In genomic region chr11:95647805-95648379, GRCh38 we compare ENCODE assay signal across 22 cellular contexts.
DNase-seq lines count a peak whose midpoint lies in the region; ATAC-seq, FAIRE-seq and TF ChIP-seq lines count a peak whose summit lies in the region.
"Had no signal": no experiment of that assay in that cellular context is flagged by ENCODE, and none has a peak within 500 bp of the region (broad histone marks: within the 10 kb centered on the region; RNA-seq: fewer than 3 reads in every experiment).

No MANE protein-coding gene starts in this region.

- TF ChIP-seq EP300 in HepG2 (IDR thresholded peaks at IDR 0.05; ENCODE audit: low read depth in 2 of 2, low read length in 2 of 2) (no peak), HepG2 (CRISPR knock-in tag; IDR thresholded peaks at IDR 0.05; ENCODE audit: borderline replicate concordance) (no peak)

- no peak for TF ChIP-seq POLR2A in HepG2 (IDR thresholded peaks at IDR 0.05; ENCODE audit: insufficient read depth in 1 of 2, low read depth in 2 of 2, low read length in 2 of 2)

- H4K20me1 ChIP-seq in HepG2 (ENCODE audit: insufficient read depth, low read length), result no peaks in the 10 kb centered on the region

- TF ChIP-seq CTCF in liver (IDR thresholded peaks at IDR 0.05; ENCODE audit: low read depth, low read length, missing input control), result no peak
- TF ChIP-seq CTCF in HepG2 (CRISPR knock-in tag; IDR thresholded peaks at IDR 0.05), result no peak
- TF ChIP-seq CTCF in left lung (IDR thresholded peaks at IDR 0.05), result no peak
- TF ChIP-seq CTCF in GM13977 (IDR thresholded peaks at IDR 0.05; ENCODE audit: extremely low read depth, insufficient read depth, missing control alignments), result no peak

- no peak overlapping the region for H3K9ac ChIP-seq in liver (ENCODE audit: low read depth in 1 of 2, low read length in 2 of 2)
- no peak overlapping the region for H3K9ac ChIP-seq in HepG2 (ENCODE audit: insufficient read depth, low read depth, low read length)

- no peaks in the 10 kb centered on the region for H3K36me3 ChIP-seq in liver (ENCODE audit: control insufficient read depth in 4 of 4, insufficient read depth in 3 of 4, low read depth in 1 of 4, low read length in 3 of 4)
- H3K36me3 ChIP-seq in HepG2 (replicated peaks in 1 of 2; ENCODE audit: control insufficient read depth in 1 of 2, insufficient read depth in 2 of 2, low read length in 2 of 2), result no peaks in the 10 kb centered on the region
- no peaks in the 10 kb centered on the region for H3K36me3 ChIP-seq in left lung
- H3K36me3 ChIP-seq: adrenal gland, MG63 had no signal

- intact Hi-C loops in HepG2 (cut with micrococcal nuclease; ENCODE audit: unreplicated experiment) (no loop called here), left lung (cut with DNase I) (no loop called here)

- ATAC-seq in HepG2 (no peak), left lung (peak; percentile 40), GM19467 (IDR thresholded peaks at IDR 0.05; ENCODE audit: unreplicated experiment) (no peak), GM21526 (IDR thresholded peaks at IDR 0.05; ENCODE audit: low FRiP score, unreplicated experiment) (no peak)

- CTCF ChIA-PET in HepG2 (lab: Yijun Ruan, JAX; ENCODE audit: low intra/inter-chr PET ratio, low total read pairs), result no interaction called here

- H3K27ac ChIP-seq in liver (ENCODE audit: low read depth in 1 of 2, low read length in 2 of 2) (no peak overlapping the region), HepG2 (ENCODE audit: extremely low read length, insufficient read depth, low read length) (no peak overlapping the region), left lung (peak overlapping the region in 1 of 2 donors; percentile 9)
- H3K27ac ChIP-seq: adrenal gland, SK-N-MC had no signal

- WGBS in liver, result 57% methylated on average over 3 of the region's 3 CpGs
- WGBS in HepG2 (ENCODE audit: low lambda C conversion rate), result 12% methylated on average over 3 of the region's 3 CpGs

- DNase-seq in HepG2 (ENCODE audit: low spot score) (no peak), left lung (no peak), retina (peak; percentile 30), NCI-H345 (lab: John Stamatoyannopoulos, UW) (no peak), GM13977 (ENCODE audit: low spot score) (no peak)
- DNase-seq: activated T-cell treated with anti-CD3 and anti-CD28 coated beads, Interleukin-2, amount 50 U/mL, for 48 hours; adrenal gland; HCEC 1CT; MG63; NCI-H2029; NCI-H524 treated with DMSO at 0.1 percent for 48 hours; stimulated activated CD4-positive, alpha-beta T cell treated with anti-CD3 and anti-CD28 coated beads, Interleukin-2, amount 100 ng/mL, for 48 hours; stimulated activated CD8-positive, alpha-beta memory T cell treated with anti-CD3 and anti-CD28 coated beads, Interleukin-4, amount 100 ng/mL, for 48 hours had no signal

- no peak overlapping the region for H3K4me2 ChIP-seq in HepG2 (ENCODE audit: low read depth, low read length)

- H3K4me3 ChIP-seq in liver (ENCODE audit: low read depth in 1 of 3, low read length in 3 of 3), result no peak overlapping the region
- H3K4me3 ChIP-seq in HepG2 (replicated peaks in 1 of 3; ENCODE audit: insufficient read depth in 1 of 3, low read depth in 2 of 3, low read length in 3 of 3), result no peak overlapping the region
- no peak overlapping the region for H3K4me3 ChIP-seq in left lung
- H3K4me3 ChIP-seq: adrenal gland, MG63, SK-N-MC had no signal

- TF ChIP-seq RAD21 in liver (IDR thresholded peaks at IDR 0.05), result no peak
- no peak for TF ChIP-seq RAD21 in HepG2 (CRISPR knock-in tag; IDR thresholded peaks at IDR 0.05)

- no peak overlapping the region for H2AFZ ChIP-seq in HepG2 (ENCODE audit: low read length)

- no TSS peak for BruUV-seq in HepG2 (replicated peaks; lab: Mats Ljungman, UMichigan)

- no peaks in the 10 kb centered on the region for H3K79me2 ChIP-seq in HepG2 (ENCODE audit: insufficient read depth, low read length)

- H3K9me3 ChIP-seq in liver (ENCODE audit: control insufficient read depth in 4 of 4, low read length in 3 of 4) (no peaks in the 10 kb centered on the region), HepG2 (ENCODE audit: low read length) (no peaks in the 10 kb centered on the region), left lung (no peaks in the 10 kb centered on the region)
- H3K9me3 ChIP-seq: adrenal gland, MG63 had no signal

- H3K4me1 ChIP-seq in liver (ENCODE audit: control insufficient read depth in 4 of 4, insufficient read depth in 4 of 4, low read length in 3 of 4), result peaks cover 0 to 32% (median 27%) of the 10 kb centered on the region in 4 donors
- no peaks in the 10 kb centered on the region for H3K4me1 ChIP-seq in HepG2 (ENCODE audit: insufficient read depth, low read length)
- H3K4me1 ChIP-seq in left lung, result no peaks in the 10 kb centered on the region
- H3K4me1 ChIP-seq: adrenal gland had no signal

- no peak for FAIRE-seq in HepG2 (lab: Jason Lieb, UNC)
- FAIRE-seq: endothelial cell of umbilical vein, G401.6, GM12891, keratinocyte, TTC549 had no signal

- H3K27me3 ChIP-seq in liver (ENCODE audit: control insufficient read depth in 4 of 4, insufficient read depth in 4 of 4, low read length in 3 of 4) (no peaks in the 10 kb centered on the region), HepG2 (ENCODE audit: control insufficient read depth in 1 of 2, insufficient read depth in 2 of 2, low read length in 2 of 2) (no peaks in the 10 kb centered on the region; a peak in 1 of 5 replicates), left lung (no peaks in the 10 kb centered on the region)
- H3K27me3 ChIP-seq: adrenal gland, MG63 had no signal

- POLR2A ChIA-PET in HepG2 (lab: Yijun Ruan, JAX), result no interaction called here

- in situ Hi-C loops in HepG2 (cut with HindIII; ENCODE audit: extremely low pct_ligation_motif_present, low pct_unique_long_range_greater_than_20kb) (no loop called here), GM13977 (cut with MboI; ENCODE audit: low pct_unique_long_range_greater_than_20kb, low sequenced_read_pairs, unreplicated experiment) (no loop called here)

TF ChIP-seq in liver, 16 proteins besides CTCF, POLR2A, EP300 and RAD21:
- TF ChIP-seq JUND (IDR thresholded peaks at IDR 0.05) (no peak), REST (IDR thresholded peaks at IDR 0.05) (no peak), NR2F2 (IDR thresholded peaks at IDR 0.05) (no peak), YY1 (IDR thresholded peaks at IDR 0.05) (peak; percentile 62)

TF ChIP-seq in HepG2, 621 proteins besides CTCF, POLR2A, EP300 and RAD21:
- TF ChIP-seq NBN (conservative IDR thresholded peaks at IDR 0.05) (no peak), ZNF468 (CRISPR knock-in tag; IDR thresholded peaks at IDR 0.05) (no peak), ZBTB3 (CRISPR knock-in tag; IDR thresholded peaks at IDR 0.05; ENCODE audit: borderline replicate concordance, low read depth) (no peak), ZNF629 (CRISPR knock-in tag; conservative IDR thresholded peaks at IDR 0.05) (no peak), BRD4 (CRISPR knock-in tag; IDR thresholded peaks at IDR 0.05) (no peak), ARID3A (IDR thresholded peaks at IDR 0.05; ENCODE audit: low read depth, low read length) (no peak), ZNF510 (CRISPR knock-in tag; IDR thresholded peaks at IDR 0.05; ENCODE audit: low read depth) (no peak), ZNF143 (CRISPR knock-in tag; IDR thresholded peaks at IDR 0.05) (no peak), MBD4 (IDR thresholded peaks at IDR 0.05; ENCODE audit: borderline replicate concordance, low read length) (no peak), FIP1L1 (IDR thresholded peaks at IDR 0.05; ENCODE audit: borderline replicate concordance, insufficient read depth, low read depth, low read length) (no peak), ZNF441 (CRISPR knock-in tag; IDR thresholded peaks at IDR 0.05; ENCODE audit: borderline replicate concordance) (no peak), MBNL3 (CRISPR knock-in tag; conservative IDR thresholded peaks at IDR 0.05) (no peak), MAZ (IDR thresholded peaks at IDR 0.05; ENCODE audit: borderline replicate concordance, low read depth, low read length) (no peak), MAZ (CRISPR knock-in tag; IDR thresholded peaks at IDR 0.05; ENCODE audit: low read depth) (no peak), ZNF672 (CRISPR knock-in tag; IDR thresholded peaks at IDR 0.05) (no peak), ZNF335 (CRISPR knock-in tag; IDR thresholded peaks at IDR 0.05) (no peak)
